Comparison of ENCODE assay signal across 9 cellular contexts in genomic region chr15:84818221-84819131, GRCh38. TPM values are rescaled to one million over a fixed set of nuclear protein-coding genes. Genes with fewer than 3 reads are reported as not detected.
A peak's percentile ranks its signal among the peaks of the same experiment; 100 is the strongest.
DNase-seq lines count a peak whose midpoint lies in the region; ATAC-seq and TF ChIP-seq lines count a peak whose summit lies in the region.
"Had no signal": no experiment of that assay in that cellular context is flagged by ENCODE, and none has a peak within 500 bp of the region (broad histone marks: within the 10 kb centered on the region; RNA-seq: fewer than 3 reads in every experiment).

No MANE protein-coding gene starts in this region.

- intact Hi-C loops in A673 (cut with micrococcal nuclease; ENCODE audit: unreplicated experiment) (no loop called here), mucosa of descending colon (cut with DNase I, micrococcal nuclease) (no loop called here)

- TF ChIP-seq CTCF in A673 (conservative IDR thresholded peaks at IDR 0.05; ENCODE audit: low read depth, low read length) (no peak), mucosa of descending colon (IDR thresholded peaks at IDR 0.05) (no peak)

- H3K27ac ChIP-seq in A673 (ENCODE audit: low read depth, low read length, poor library complexity, severe bottlenecking) (no peak overlapping the region), ectodermal cell (ENCODE audit: insufficient read depth, low read depth, low read length, poor library complexity, severe bottlenecking) (peak overlapping the region; percentile 88)

- H3K4me3 ChIP-seq in A673 (ENCODE audit: low read depth, low read length, poor library complexity, severe bottlenecking): no peak overlapping the region
- peak overlapping the region; percentile 36 for H3K4me3 ChIP-seq in ectodermal cell (ENCODE audit: insufficient read depth, low read depth, low read length)
- no peak overlapping the region for H3K4me3 ChIP-seq in mucosa of descending colon

- WGBS in ectodermal cell, 2 experiments: 60 to 69% methylated on average over 9 of the region's 9 CpGs

- BruUV-seq in A673 (replicated peaks; lab: Mats Ljungman, UMichigan): no TSS peak

- DNase-seq in A673 (ENCODE audit: low spot score): peak; percentile 33
- peak in 2 of 3 experiments; percentile 34 to 72 for DNase-seq in NCI-H1417 (lab: John Stamatoyannopoulos, UW)
- DNase-seq in mucosa of descending colon: no peak
- DNase-seq in mesenteric fat pad (ENCODE audit: low spot score): no peak
- no peak for DNase-seq in NCI-H187 (lab: John Stamatoyannopoulos, UW)
- DNase-seq in HUDEP-2 (lab: John Stamatoyannopoulos, UW; ENCODE audit: unreplicated experiment in 76 of 76): no peak
- DNase-seq: NCI-H2171 treated with DMSO at 0.1 percent for 48 hours had no signal

- POLR2A ChIA-PET in A673 (lab: Charles Lee; ENCODE audit: low non-redundant PET): no interaction called here

- no peaks in the 10 kb centered on the region for H3K27me3 ChIP-seq in A673 (replicated peaks; ENCODE audit: insufficient read depth, low read depth, low read length, poor library complexity)
- no peaks in the 10 kb centered on the region for H3K27me3 ChIP-seq in ectodermal cell (ENCODE audit: control insufficient read depth, insufficient read depth, low read length, poor library complexity, severe bottlenecking)

- H3K9me3 ChIP-seq in A673 (ENCODE audit: low read depth, low read length, poor library complexity, severe bottlenecking) (no peaks in the 10 kb centered on the region), ectodermal cell (ENCODE audit: control insufficient read depth, low read length) (no peaks in the 10 kb centered on the region), mucosa of descending colon (no peaks in the 10 kb centered on the region)

- H3K36me3 ChIP-seq in A673 (ENCODE audit: insufficient read depth, low read length, poor library complexity, severe bottlenecking): no peaks in the 10 kb centered on the region
- no peaks in the 10 kb centered on the region for H3K36me3 ChIP-seq in ectodermal cell (ENCODE audit: control insufficient read depth, insufficient read depth, low read length)
- H3K36me3 ChIP-seq in mucosa of descending colon (ENCODE audit: low read depth): no peaks in the 10 kb centered on the region

- CTCF ChIA-PET in A673 (lab: Charles Lee): no interaction called here

- ATAC-seq in mucosa of descending colon: peak; percentile 49
- no peak for ATAC-seq in GM18517 (IDR thresholded peaks at IDR 0.05; ENCODE audit: unreplicated experiment)

- H3K4me1 ChIP-seq in A673 (ENCODE audit: insufficient read depth, low read length, poor library complexity, severe bottlenecking): peaks cover 13% of the 10 kb centered on the region
- peaks cover 32% of the 10 kb centered on the region for H3K4me1 ChIP-seq in ectodermal cell (ENCODE audit: control insufficient read depth, insufficient read depth, low read length)
- H3K4me1 ChIP-seq in mucosa of descending colon (ENCODE audit: low read depth): peaks cover 3% of the 10 kb centered on the region

RNA-seq across cellular contexts. Expression of gene ALPK3, which starts 1.3 kb away (rescaled TPM):
- 0.67 and 0.70 TPM in 2 replicates for total RNA-seq in A673 (2021)
- polyA plus RNA-seq in ectodermal cell (2013, experiment 1 of 4): 10.4 TPM
- polyA plus RNA-seq in ectodermal cell (2013, experiment 2 of 4): 15.2 TPM
- 8.8 TPM for polyA plus RNA-seq in ectodermal cell (2013, experiment 3 of 4)
- 9.8 TPM for polyA plus RNA-seq in ectodermal cell (2013, experiment 4 of 4)
- 10 to 100 TPM in 1 of 3 donors, 1 to 10 TPM in 2; 1.3 to 15.3 (median 1.9) TPM for total RNA-seq in mucosa of descending colon
- total RNA-seq in mesenteric fat pad: 2.7 TPM

Comparison
In these comparisons a context has a peak if more than half of its experiments do, and no peak if none do; other contexts are left out.
1. DNase-seq: peak in A673 (single experiment) and NCI-H1417 (2 of 3); none in mucosa of descending colon (0 of 3), mesenteric fat pad (single experiment), NCI-H187 (0 of 2) and HUDEP-2 (0 of 76).